1 cellular context compared by ENCODE assay signal in the genomic region with DNA sequence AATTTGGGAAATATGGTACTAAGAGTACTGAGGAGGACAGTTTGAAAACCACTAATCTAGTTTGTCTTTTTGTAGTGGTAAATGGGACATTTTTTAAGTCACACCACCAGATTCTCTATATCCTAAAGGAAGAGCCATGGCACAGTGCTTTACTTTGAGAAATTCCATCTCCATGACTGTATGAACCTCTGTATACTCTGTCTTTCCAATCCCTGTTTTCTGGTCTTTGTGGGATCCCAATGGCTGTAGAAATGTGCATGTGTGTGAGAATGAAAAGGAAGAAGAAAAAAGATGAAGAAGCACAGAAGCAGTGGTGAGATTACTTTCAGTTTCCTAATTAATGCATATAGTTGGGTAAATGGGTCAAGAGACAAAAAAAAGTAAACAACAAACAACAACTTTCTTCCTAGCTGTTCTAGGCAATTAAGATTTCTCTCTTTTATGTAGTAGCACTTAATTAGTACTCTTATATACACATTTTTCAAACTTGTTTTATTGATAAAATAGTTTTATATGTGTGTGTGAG.
TF ChIP-seq lines count a peak whose summit lies in the region.

No MANE protein-coding gene starts in this region.

TF ChIP-seq in IMR-90, 13 proteins besides CTCF, POLR2A, EP300 and RAD21:
- no peak for TF ChIP-seq MXI1 (IDR thresholded peaks at IDR 0.05; ENCODE audit: borderline replicate concordance, low read depth, low read length)
- no peak for TF ChIP-seq NFE2L2 (IDR thresholded peaks at IDR 0.05; ENCODE audit: low read depth, low read length)
- TF ChIP-seq CHD1 (IDR thresholded peaks at IDR 0.05; ENCODE audit: low read depth, low read length), result no peak
- TF ChIP-seq MAFK (IDR thresholded peaks at IDR 0.05; ENCODE audit: low read depth, low read length), result no peak
- TF ChIP-seq RFX5 (IDR thresholded peaks at IDR 0.05; ENCODE audit: low read depth, low read length), result no peak
- no peak for TF ChIP-seq SMC3 (IDR thresholded peaks at IDR 0.05; ENCODE audit: low read depth, low read length)
- TF ChIP-seq FOS (IDR thresholded peaks at IDR 0.05; ENCODE audit: low read depth, low read length), result no peak
- TF ChIP-seq CEBPB (IDR thresholded peaks at IDR 0.05; ENCODE audit: low read depth, low read length), result no peak
- TF ChIP-seq MAZ (IDR thresholded peaks at IDR 0.05; ENCODE audit: borderline replicate concordance, low read depth, low read length), result no peak
- TF ChIP-seq, protein P1, sequence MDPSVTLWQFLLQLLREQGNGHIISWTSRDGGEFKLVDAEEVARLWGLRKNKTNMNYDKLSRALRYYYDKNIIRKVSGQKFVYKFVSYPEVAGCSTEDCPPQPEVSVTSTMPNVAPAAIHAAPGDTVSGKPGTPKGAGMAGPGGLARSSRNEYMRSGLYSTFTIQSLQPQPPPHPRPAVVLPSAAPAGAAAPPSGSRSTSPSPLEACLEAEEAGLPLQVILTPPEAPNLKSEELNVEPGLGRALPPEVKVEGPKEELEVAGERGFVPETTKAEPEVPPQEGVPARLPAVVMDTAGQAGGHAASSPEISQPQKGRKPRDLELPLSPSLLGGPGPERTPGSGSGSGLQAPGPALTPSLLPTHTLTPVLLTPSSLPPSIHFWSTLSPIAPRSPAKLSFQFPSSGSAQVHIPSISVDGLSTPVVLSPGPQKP (IDR thresholded peaks at IDR 0.05; ENCODE audit: borderline replicate concordance, low read depth, low read length), result no peak
- TF ChIP-seq, protein P2, sequence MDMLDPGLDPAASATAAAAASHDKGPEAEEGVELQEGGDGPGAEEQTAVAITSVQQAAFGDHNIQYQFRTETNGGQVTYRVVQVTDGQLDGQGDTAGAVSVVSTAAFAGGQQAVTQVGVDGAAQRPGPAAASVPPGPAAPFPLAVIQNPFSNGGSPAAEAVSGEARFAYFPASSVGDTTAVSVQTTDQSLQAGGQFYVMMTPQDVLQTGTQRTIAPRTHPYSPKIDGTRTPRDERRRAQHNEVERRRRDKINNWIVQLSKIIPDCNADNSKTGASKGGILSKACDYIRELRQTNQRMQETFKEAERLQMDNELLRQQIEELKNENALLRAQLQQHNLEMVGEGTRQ (IDR thresholded peaks at IDR 0.05; ENCODE audit: low read depth, low read length), result no peak
- no peak for TF ChIP-seq BHLHE40 (IDR thresholded peaks at IDR 0.05; ENCODE audit: low read depth, low read length)
- TF ChIP-seq RCOR1 (IDR thresholded peaks at IDR 0.05; ENCODE audit: insufficient replicate concordance, low read length), result no peak
